Comparison of ENCODE assay signal across 20 cellular contexts in the genomic region with DNA sequence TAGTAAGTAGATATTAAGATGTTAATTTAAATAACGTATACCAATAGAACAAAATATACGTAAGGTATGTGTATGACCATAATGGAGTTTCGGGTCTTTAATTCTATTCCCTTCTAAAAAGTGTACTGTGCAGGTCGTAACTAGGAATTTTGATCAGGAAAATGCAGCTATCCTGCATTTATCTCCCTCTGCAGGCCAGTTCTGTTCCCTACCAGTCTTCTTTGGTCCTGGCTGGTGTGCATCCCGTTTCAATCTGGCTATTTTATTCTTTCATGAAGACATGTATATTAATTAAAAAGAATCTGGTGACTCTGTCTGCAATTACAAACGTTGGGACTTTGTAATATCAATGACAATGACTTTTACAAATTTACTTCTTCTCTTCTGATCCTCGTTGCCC.
DNase-seq lines count a peak whose midpoint lies in the region; ATAC-seq and TF ChIP-seq lines count a peak whose summit lies in the region.
"Had no signal": no experiment of that assay in that cellular context is flagged by ENCODE, and none has a peak within 500 bp of the region (broad histone marks: within the 10 kb centered on the region; RNA-seq: fewer than 3 reads in every experiment).

No MANE protein-coding gene starts in this region.

- DNase-seq in BE2C = no peak
- no peak for DNase-seq in H9
- no peak for DNase-seq in WERI-Rb-1
- no peak for DNase-seq in osteocyte (ENCODE audit: extremely low spot score, unreplicated experiment)
- no peak for DNase-seq in psoas muscle
- DNase-seq in neuronal stem cell (ENCODE audit: low spot score) = no peak
- DNase-seq: ACHN; CD8-positive, alpha-beta memory T cell; DMS79; NCI-H1417 treated with DMSO at 0.1 percent for 48 hours; NCI-H1930; NCI-H446; NCI-H69; SJCRH30; T-cell had no signal

- no peak overlapping the region for H2BK15ac ChIP-seq in H9 (ENCODE audit: low read depth, low read length)
- no peak overlapping the region for H2BK15ac ChIP-seq in neuronal stem cell (ENCODE audit: low read length)

- H3K4me1 Mint-ChIP-seq in H9 = no peaks in the 10 kb centered on the region
- H3K4me1 Mint-ChIP-seq in osteocyte (ENCODE audit: unreplicated experiment) = no peaks in the 10 kb centered on the region
- H3K4me1 Mint-ChIP-seq: CD8-positive, alpha-beta memory T cell; T-cell had no signal

- no peak overlapping the region for H4K5ac ChIP-seq in H9 (ENCODE audit: insufficient read length, low read depth, low read length)

- no peaks in the 10 kb centered on the region for H3K23me2 ChIP-seq in H9 (ENCODE audit: insufficient read length, low read depth, low read length, poor library complexity, severe bottlenecking)

- H3K9me3 Mint-ChIP-seq in H9 (peaks cover under 1 to 1% of the 10 kb centered on the region in 2 experiments; a peak in 2 of 5 replicates), osteocyte (ENCODE audit: unreplicated experiment) (peaks cover 6% of the 10 kb centered on the region)

- H3K4me2 ChIP-seq in H9 (ENCODE audit: insufficient read depth, insufficient read length, low read length) (no peak overlapping the region), neuronal stem cell (ENCODE audit: insufficient read depth, low read length, poor library complexity, severe bottlenecking) (no peak overlapping the region)

- H2BK12ac ChIP-seq in H9 (ENCODE audit: insufficient read length, low read depth, low read length) (no peak overlapping the region), neuronal stem cell (ENCODE audit: low read length) (no peak overlapping the region)

- no peak overlapping the region for H2BK120ac ChIP-seq in H9 (ENCODE audit: low read depth, low read length, poor library complexity, severe bottlenecking)
- H2BK120ac ChIP-seq in neuronal stem cell (ENCODE audit: low read depth, low read length) = no peak overlapping the region

- H3K4ac ChIP-seq in H9 (ENCODE audit: low read depth, low read length) = no peak overlapping the region
- no peak overlapping the region for H3K4ac ChIP-seq in neuronal stem cell (ENCODE audit: low read length)

- H3K9ac ChIP-seq in H9 (ENCODE audit: extremely low read depth, insufficient read length, low read length) = no peak overlapping the region
- H3K9ac ChIP-seq in neuronal stem cell (ENCODE audit: low read depth, low read length, poor library complexity) = no peak overlapping the region

- no peak overlapping the region for H3K27ac ChIP-seq in H9 (ENCODE audit: insufficient read length, low read depth, low read length)
- H3K27ac ChIP-seq in WERI-Rb-1 = no peak overlapping the region
- no peak overlapping the region for H3K27ac ChIP-seq in psoas muscle
- no peak overlapping the region for H3K27ac ChIP-seq in neuronal stem cell (replicated peaks; ENCODE audit: low read length)
- H3K27ac ChIP-seq: RWPE1, SJCRH30 had no signal

- H3K9me3 ChIP-seq in BE2C = no peaks in the 10 kb centered on the region
- no peaks in the 10 kb centered on the region for H3K9me3 ChIP-seq in H9 (ENCODE audit: control insufficient read depth, low read depth, low read length)
- H3K9me3 ChIP-seq in WERI-Rb-1 (ENCODE audit: severe bottlenecking) = no peaks in the 10 kb centered on the region
- H3K9me3 ChIP-seq in psoas muscle = peaks cover 1% of the 10 kb centered on the region
- no peaks in the 10 kb centered on the region for H3K9me3 ChIP-seq in neuronal stem cell (replicated peaks in 1 of 2; ENCODE audit: control insufficient read depth in 2 of 2, insufficient read depth in 1 of 2, low read depth in 1 of 2, low read length in 2 of 2)
- H3K9me3 ChIP-seq: HAP-1, SJCRH30 had no signal

- H3K79me2 ChIP-seq in H9 (ENCODE audit: insufficient read depth, low read length) = no peaks in the 10 kb centered on the region

- TF ChIP-seq CTCF in BE2C (IDR thresholded peaks at IDR 0.05; ENCODE audit: low read depth, low read length) (peak; percentile 32; the same call in 1 of the 2 replicates), H9 (conservative IDR thresholded peaks at IDR 0.05) (peak; percentile 49; the same call in 2 of the 3 replicates), WERI-Rb-1 (IDR thresholded peaks at IDR 0.05; ENCODE audit: low read depth, low read length) (0 out of 2 replicates have a peak, but pooled peaks have one; percentile 7), osteocyte (IDR thresholded peaks at IDR 0.05) (peak; percentile 15), psoas muscle (IDR thresholded peaks at IDR 0.05) (no peak)

- intact Hi-C loops in psoas muscle (cut with DNase I) = no loop called here

- H3K27me3 Mint-ChIP-seq in H9 (ENCODE audit: low read depth) (no peaks in the 10 kb centered on the region), osteocyte (ENCODE audit: unreplicated experiment) (no peaks in the 10 kb centered on the region)
- H3K27me3 Mint-ChIP-seq: CD8-positive, alpha-beta memory T cell; T-cell had no signal

- H3K23ac ChIP-seq in H9 (ENCODE audit: insufficient read length, low read depth, low read length) (no peak overlapping the region), neuronal stem cell (ENCODE audit: low read depth, low read length, poor library complexity) (no peak overlapping the region)

- no peaks in the 10 kb centered on the region for H3K36me3 ChIP-seq in BE2C
- no peaks in the 10 kb centered on the region for H3K36me3 ChIP-seq in WERI-Rb-1
- no peaks in the 10 kb centered on the region for H3K36me3 ChIP-seq in psoas muscle (ENCODE audit: insufficient read depth in 1 of 2, low read depth in 1 of 2)
- H3K36me3 ChIP-seq in neuronal stem cell (replicated peaks in 1 of 2; ENCODE audit: control insufficient read depth in 2 of 2, insufficient read depth in 2 of 2, low read length in 2 of 2) = no peaks in the 10 kb centered on the region
- H3K36me3 ChIP-seq: HAP-1, SJCRH30 had no signal

- H3K18ac ChIP-seq in H9 (ENCODE audit: insufficient read length, low read depth, low read length) = no peak overlapping the region
- H3K18ac ChIP-seq in neuronal stem cell (ENCODE audit: low read length) = no peak overlapping the region

- no peak overlapping the region for H3K4me3 ChIP-seq in BE2C (ENCODE audit: low read depth, low read length)
- no peak overlapping the region for H3K4me3 ChIP-seq in WERI-Rb-1 (ENCODE audit: low read depth, low read length)
- no peak overlapping the region for H3K4me3 ChIP-seq in psoas muscle
- no peak overlapping the region for H3K4me3 ChIP-seq in neuronal stem cell (ENCODE audit: low read length in 2 of 2)
- H3K4me3 ChIP-seq: GM12878, HAP-1, K562, SJCRH30 had no signal

- H4K91ac ChIP-seq in H9 (ENCODE audit: insufficient read length, low read depth, low read length) = no peak overlapping the region
- H4K91ac ChIP-seq in neuronal stem cell (ENCODE audit: low read depth, low read length, poor library complexity) = no peak overlapping the region

- H4K8ac ChIP-seq in H9 (replicated peaks; ENCODE audit: insufficient read length, low read depth, low read length) = no peak overlapping the region
- no peak overlapping the region for H4K8ac ChIP-seq in neuronal stem cell (ENCODE audit: low read depth, low read length)

- no peak overlapping the region for H2BK20ac ChIP-seq in H9 (ENCODE audit: low read depth, low read length, poor library complexity, severe bottlenecking)

- H2AFZ ChIP-seq in H9 (ENCODE audit: low read length) (no peak overlapping the region), neuronal stem cell (ENCODE audit: low read length) (no peak overlapping the region)

- H2AK5ac ChIP-seq in H9 (ENCODE audit: insufficient read length, low read length) = no peak overlapping the region
- H2AK5ac ChIP-seq in neuronal stem cell (ENCODE audit: low read depth, low read length) = no peak overlapping the region

- no peaks in the 10 kb centered on the region for H4K20me1 ChIP-seq in H9 (ENCODE audit: control insufficient read depth, insufficient read depth, insufficient read length)

- H2BK5ac ChIP-seq in H9 (ENCODE audit: insufficient read length, low read length) (no peak overlapping the region), neuronal stem cell (ENCODE audit: low read length) (no peak overlapping the region)

- no peak overlapping the region for H3K27ac Mint-ChIP-seq in H9
- no peak overlapping the region for H3K27ac Mint-ChIP-seq in osteocyte (ENCODE audit: unreplicated experiment)
- H3K27ac Mint-ChIP-seq: CD8-positive, alpha-beta memory T cell; T-cell had no signal

- H3K27me3 ChIP-seq in BE2C (no peaks in the 10 kb centered on the region), H9 (ENCODE audit: insufficient read depth, low read length) (no peaks in the 10 kb centered on the region), WERI-Rb-1 (ENCODE audit: insufficient read depth, low read depth, severe bottlenecking) (no peaks in the 10 kb centered on the region), psoas muscle (ENCODE audit: insufficient read depth in 3 of 3, low read length in 2 of 3) (no peaks in the 10 kb centered on the region), neuronal stem cell (ENCODE audit: control insufficient read depth in 3 of 3, insufficient read depth in 3 of 3, low read depth in 1 of 3, low read length in 3 of 3) (no peaks in the 10 kb centered on the region)
- H3K27me3 ChIP-seq: SJCRH30 had no signal

- H3K4me1 ChIP-seq in BE2C = no peaks in the 10 kb centered on the region
- H3K4me1 ChIP-seq in H9 (ENCODE audit: insufficient read depth, low read length) = no peaks in the 10 kb centered on the region
- H3K4me1 ChIP-seq in psoas muscle = no peaks in the 10 kb centered on the region
- H3K4me1 ChIP-seq in neuronal stem cell (ENCODE audit: control insufficient read depth in 2 of 2, insufficient read depth in 1 of 2, low read depth in 1 of 2, low read length in 2 of 2) = no peaks in the 10 kb centered on the region
- H3K4me1 ChIP-seq: HAP-1, SJCRH30 had no signal

- no peak overlapping the region for H3T11ph ChIP-seq in H9 (ENCODE audit: low read length)

- WGBS in H9 (ENCODE audit: extremely low coverage, insufficient read length, low lambda C conversion rate) = 100% methylated on average over 1 of the region's 7 CpGs
- 68 to 71% (median 68%) methylated on average over 7 of the region's 7 CpGs for WGBS in psoas muscle, 3 donors
- WGBS in neuronal stem cell (ENCODE audit: extremely low coverage in 2 of 2, insufficient read length in 2 of 2, insufficient replicate concordance in 1 of 2), 2 donors = 100% methylated on average over 2 of the region's 7 CpGs; no CpG with 5 or more reads in 1 of the 2 donors

- H3K36me3 Mint-ChIP-seq in H9 (ENCODE audit: insufficient read depth in 1 of 3, low read depth in 3 of 3) (peaks cover 0 to 2% (median 0%) of the 10 kb centered on the region in 3 experiments; a peak in 2 of 7 replicates), osteocyte (ENCODE audit: unreplicated experiment) (no peaks in the 10 kb centered on the region)
- H3K36me3 Mint-ChIP-seq: CD8-positive, alpha-beta memory T cell; T-cell had no signal

- H3K4me3 Mint-ChIP-seq in H9 = no peak overlapping the region
- no peak overlapping the region for H3K4me3 Mint-ChIP-seq in osteocyte (ENCODE audit: unreplicated experiment)
- H3K4me3 Mint-ChIP-seq: CD8-positive, alpha-beta memory T cell; T-cell had no signal

- H3K79me1 ChIP-seq in H9 (ENCODE audit: insufficient read depth, low read depth, low read length, poor library complexity, severe bottlenecking) = no peaks in the 10 kb centered on the region
- no peaks in the 10 kb centered on the region for H3K79me1 ChIP-seq in neuronal stem cell (ENCODE audit: low read depth, low read length)

- no peak overlapping the region for H3K56ac ChIP-seq in H9 (ENCODE audit: insufficient read length, low read depth, low read length)

- H3K14ac ChIP-seq in H9 (ENCODE audit: insufficient read depth, low read length) (no peak overlapping the region), neuronal stem cell (ENCODE audit: low read length) (no peak overlapping the region)

- ATAC-seq in psoas muscle (no peak), GM18517 (IDR thresholded peaks at IDR 0.05; ENCODE audit: unreplicated experiment) (no peak)
- ATAC-seq: GM12878, K562, T-cell had no signal
